Comparison of ENCODE assay signal across 8 cellular contexts in genomic region chr7:116953727-116954442, GRCh38. TPM values are rescaled to one million over a fixed set of nuclear protein-coding genes. Genes with fewer than 3 reads are reported as not detected.
DNase-seq lines count a peak whose midpoint lies in the region; ATAC-seq and TF ChIP-seq lines count a peak whose summit lies in the region.

No MANE protein-coding gene starts in this region.

- peak overlapping the region; percentile 83 to 84 for H3K4me3 Mint-ChIP-seq in effector memory CD8-positive, alpha-beta T cell

- H3K4me1 ChIP-seq in lung (ENCODE audit: control insufficient read depth in 2 of 2, insufficient read depth in 2 of 2, low read length in 2 of 2): peaks cover 5 to 13% of the 10 kb centered on the region in 2 donors

- peak overlapping the region; percentile 78 for H3K27ac Mint-ChIP-seq in effector memory CD8-positive, alpha-beta T cell

- WGBS in lung, 2 donors: 1% methylated on average over 81 to 89 of the region's 89 CpGs

- peak overlapping the region; percentile 99 to 100 for H3K27ac ChIP-seq in lung (ENCODE audit: low read depth in 1 of 2, low read length in 1 of 2)

- no peaks in the 10 kb centered on the region for H3K27me3 Mint-ChIP-seq in effector memory CD8-positive, alpha-beta T cell

- no peaks in the 10 kb centered on the region for H3K9me3 ChIP-seq in lung (ENCODE audit: control insufficient read depth in 2 of 2, insufficient read depth in 1 of 2, low read length in 1 of 2)

- no peak for TF ChIP-seq CTCF in lung (IDR thresholded peaks at IDR 0.05; ENCODE audit: control extremely low read depth, extremely low read depth)

- ATAC-seq in GM18502 (IDR thresholded peaks at IDR 0.05; ENCODE audit: poor library complexity, unreplicated experiment) (peak; percentile 47), HG02938 (IDR thresholded peaks at IDR 0.05; ENCODE audit: unreplicated experiment) (peak; percentile 23), lung (ENCODE audit: insufficient read depth, low FRiP score) (peak; percentile 62)
- peak; percentile 72 for ATAC-seq in effector memory CD8-positive, alpha-beta T cell (replicated peaks)

- DNase-seq in AG08395 (ENCODE audit: low spot score) (peak; percentile 77), NCI-H2107 treated with DMSO at 0.1 percent for 48 hours (lab: John Stamatoyannopoulos, UW; ENCODE audit: unreplicated experiment) (peak; percentile 79), lung (ENCODE audit: low spot score) (peak; percentile 59)
- DNase-seq in activated CD4-positive, alpha-beta T cell treated with anti-CD3 and anti-CD28 coated beads for 4 hours: peak; percentile 14 to 15
- DNase-seq in effector memory CD8-positive, alpha-beta T cell: peak in 2 of 3 experiments; percentile 24 to 41
- DNase-seq in stimulated activated CD8-positive, alpha-beta memory T cell treated with anti-CD3 and anti-CD28 coated beads, Interleukin-4, amount 100 ng/mL, for 48 hours: peak; percentile 45

- H3K36me3 ChIP-seq in lung (ENCODE audit: control insufficient read depth in 2 of 2, insufficient read depth in 2 of 2, low read length in 2 of 2): no peaks in the 10 kb centered on the region

- H3K36me3 Mint-ChIP-seq in effector memory CD8-positive, alpha-beta T cell (ENCODE audit: insufficient read depth): peaks cover 7% of the 10 kb centered on the region

- H3K4me1 Mint-ChIP-seq in effector memory CD8-positive, alpha-beta T cell (ENCODE audit: low read depth in 2 of 2): peaks cover 10 to 13% of the 10 kb centered on the region in 2 donors

- no peaks in the 10 kb centered on the region for H3K9me3 Mint-ChIP-seq in effector memory CD8-positive, alpha-beta T cell

- H3K4me3 ChIP-seq in lung: peak overlapping the region; percentile 77

- no peaks in the 10 kb centered on the region for H3K27me3 ChIP-seq in lung (ENCODE audit: control insufficient read depth, insufficient read depth)

RNA-seq across cellular contexts. Expression of gene ST7, which starts 0.6 kb away (rescaled TPM):
- 10 to 100 TPM; 45.2 to 57.2 TPM for total RNA-seq in lung
- 10 to 100 TPM; 22.4 to 38.1 TPM for polyA plus RNA-seq in lung

Comparison
In these comparisons a context has a peak if more than half of its experiments do, and no peak if none do; other contexts are left out.
1. Peak in every context shown above with its lines: DNase-seq, ATAC-seq, H3K4me3 ChIP-seq and H3K27ac ChIP-seq.
2. DNase-seq: peak in every context shown above with its lines; median percentile 79 in NCI-H2107 treated with DMSO at 0.1 percent for 48 hours; 77 in AG08395; 59 in lung; 45 in stimulated activated CD8-positive, alpha-beta memory T cell treated with anti-CD3 and anti-CD28 coated beads, Interleukin-4, amount 100 ng/mL, for 48 hours; 32 in effector memory CD8-positive, alpha-beta T cell; 14 in activated CD4-positive, alpha-beta T cell treated with anti-CD3 and anti-CD28 coated beads for 4 hours.